Comparison of ENCODE assay signal across 10 cellular contexts in the genomic region with DNA sequence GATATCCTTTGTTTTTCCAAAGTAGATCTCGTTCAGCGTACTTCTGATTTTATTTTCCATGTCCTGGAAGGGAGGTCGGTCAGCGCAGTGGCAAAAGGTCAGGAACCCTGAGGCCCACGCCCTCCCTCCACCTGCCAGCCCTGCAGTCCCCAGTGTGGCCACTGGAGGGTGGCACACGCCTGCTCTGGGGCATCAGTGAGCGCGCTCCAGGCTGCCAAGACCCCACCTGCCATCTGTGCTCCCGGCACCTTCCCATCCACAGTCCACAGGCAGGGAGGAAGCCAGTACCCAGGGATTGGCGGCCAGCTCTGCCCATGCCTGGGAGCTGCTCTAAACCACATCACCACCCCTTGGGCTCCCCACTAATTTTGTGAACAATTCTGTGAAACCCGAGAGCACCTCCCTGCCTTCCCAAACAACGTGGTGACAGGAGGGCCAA. TPM values are rescaled to one million over a fixed set of nuclear protein-coding genes. Genes with fewer than 3 reads are reported as not detected.
DNase-seq lines count a peak whose midpoint lies in the region; ATAC-seq, FAIRE-seq and TF ChIP-seq lines count a peak whose summit lies in the region.
"Had no signal": no experiment of that assay in that cellular context is flagged by ENCODE, and none has a peak within 500 bp of the region (broad histone marks: within the 10 kb centered on the region; RNA-seq: fewer than 3 reads in every experiment).

No MANE protein-coding gene starts in this region.

- H3K27me3 Mint-ChIP-seq in naive thymus-derived CD4-positive, alpha-beta T cell, result no peaks in the 10 kb centered on the region

- peak overlapping the region in 5 of 9 donors; percentile 8 to 71 (median 36) for H3K27ac Mint-ChIP-seq in naive thymus-derived CD4-positive, alpha-beta T cell

- TF ChIP-seq CTCF in endothelial cell of umbilical vein (IDR thresholded peaks at IDR 0.05; ENCODE audit: extremely low read depth in 1 of 2, insufficient read depth in 1 of 2, low read depth in 1 of 2, low read length in 2 of 2), result peak; percentile 83 to 91

- peak; percentile 51 for DNase-seq in NCI-H510A (lab: John Stamatoyannopoulos, UW)
- no peak for DNase-seq in NCI-H510A treated with DMSO at 0.1 percent for 48 hours (lab: John Stamatoyannopoulos, UW)
- peak; percentile 85 for DNase-seq in NCI-H2196 (lab: John Stamatoyannopoulos, UW; ENCODE audit: unreplicated experiment)
- peak; percentile 78 for DNase-seq in activated CD8-positive, alpha-beta memory T cell treated with anti-CD3 and anti-CD28 coated beads for 24 hours
- DNase-seq in endothelial cell of umbilical vein (ENCODE audit: low read depth, low spot score), result peak; percentile 43
- DNase-seq in naive thymus-derived CD4-positive, alpha-beta T cell, result peak in 7 of 9 donors; percentile 19 to 58 (median 40)
- DNase-seq in urothelium cell line (ENCODE audit: low spot score), result peak; percentile 63

- H3K36me3 Mint-ChIP-seq in naive thymus-derived CD4-positive, alpha-beta T cell, result peaks cover 0 to 33% (median 9%) of the 10 kb centered on the region in 5 donors

- H3K4me1 Mint-ChIP-seq in naive thymus-derived CD4-positive, alpha-beta T cell, result peaks cover 0 to 12% (median 8%) of the 10 kb centered on the region in 7 donors

- no peak overlapping the region for H3K4me3 ChIP-seq in endothelial cell of umbilical vein (replicated peaks in 1 of 3; ENCODE audit: insufficient read depth in 1 of 3, low read depth in 1 of 3, low read length in 3 of 3)
- no peak overlapping the region for H3K4me3 ChIP-seq in naive thymus-derived CD4-positive, alpha-beta T cell (ENCODE audit: low read length)

- peak; percentile 61 for FAIRE-seq in endothelial cell of umbilical vein (lab: Jason Lieb, UNC)
- no peak for FAIRE-seq in urothelium cell line (lab: Jason Lieb, UNC)
- FAIRE-seq: colon, G401.6 had no signal

- intact Hi-C loops in endothelial cell of umbilical vein (cut with micrococcal nuclease), result loop anchor here (1.0 to 5.0 kb wide), 4 partner anchors 92 to 309 kb away; a partner anchor contains a TSS
- intact Hi-C loops in naive thymus-derived CD4-positive, alpha-beta T cell (cut with micrococcal nuclease), result loop anchor here in 1 of 2 donors (1.0 kb wide), 2 partner anchors 238 to 309 kb away; no protein-coding TSS in a partner anchor

- H3K36me3 ChIP-seq in endothelial cell of umbilical vein (ENCODE audit: control insufficient read depth in 2 of 2, extremely low read depth in 1 of 2, insufficient read depth in 2 of 2, low read length in 2 of 2), result peaks cover 3 to 47% of the 10 kb centered on the region in 2 experiments
- peaks cover 11 to 81% (median 13%) of the 10 kb centered on the region in 3 experiments for H3K36me3 ChIP-seq in naive thymus-derived CD4-positive, alpha-beta T cell (ENCODE audit: control insufficient read depth in 2 of 3, insufficient read depth in 3 of 3, low read length in 3 of 3)

- H3K27me3 ChIP-seq in endothelial cell of umbilical vein (ENCODE audit: control insufficient read depth in 2 of 2, insufficient read depth in 2 of 2, low read length in 2 of 2), result no peaks in the 10 kb centered on the region
- H3K27me3 ChIP-seq in naive thymus-derived CD4-positive, alpha-beta T cell (ENCODE audit: control insufficient read depth in 2 of 2, insufficient read depth in 2 of 2, low read length in 2 of 2), result no peaks in the 10 kb centered on the region

- H3K9ac ChIP-seq in endothelial cell of umbilical vein (replicated peaks; ENCODE audit: extremely low read depth, insufficient read depth, low read length), result no peak overlapping the region

- no peak overlapping the region for H3K27ac ChIP-seq in endothelial cell of umbilical vein (ENCODE audit: insufficient read depth, low read depth, low read length)
- H3K27ac ChIP-seq in naive thymus-derived CD4-positive, alpha-beta T cell (ENCODE audit: low read depth, low read length), result no peak overlapping the region

- peak; percentile 65 for ATAC-seq in naive thymus-derived CD4-positive, alpha-beta T cell
- ATAC-seq in GM21529 (IDR thresholded peaks at IDR 0.05; ENCODE audit: unreplicated experiment), result no peak

- dilution Hi-C loops in endothelial cell of umbilical vein (cut with MboI; ENCODE audit: extremely low pct_ligation_motif_present, low sequenced_read_pairs), result no loop called here

- peak overlapping the region in 1 of 10 donors; percentile 14 for H3K4me3 Mint-ChIP-seq in naive thymus-derived CD4-positive, alpha-beta T cell

- H3K9me3 Mint-ChIP-seq in naive thymus-derived CD4-positive, alpha-beta T cell, result peaks cover 0 to 3% (median 0%) of the 10 kb centered on the region in 11 donors

- no peaks in the 10 kb centered on the region for H3K4me1 ChIP-seq in endothelial cell of umbilical vein (ENCODE audit: control insufficient read depth, extremely low read depth, insufficient read depth, low read length)
- H3K4me1 ChIP-seq in naive thymus-derived CD4-positive, alpha-beta T cell (ENCODE audit: control insufficient read depth in 2 of 2, insufficient read depth in 2 of 2, low read length in 2 of 2), result no peaks in the 10 kb centered on the region

- H3K9me1 ChIP-seq in endothelial cell of umbilical vein (replicated peaks; ENCODE audit: control insufficient read depth, extremely low read depth, insufficient read depth, low read length), result no peaks in the 10 kb centered on the region

- no peaks in the 10 kb centered on the region for H4K20me1 ChIP-seq in endothelial cell of umbilical vein (replicated peaks; ENCODE audit: control insufficient read depth, extremely low read depth, insufficient read depth, low read length)

- POLR2A ChIA-PET in endothelial cell of umbilical vein (lab: Charles Lee), result no interaction called here
- POLR2A ChIA-PET in naive thymus-derived CD4-positive, alpha-beta T cell (lab: Charles Lee), result no interaction called here

- no peaks in the 10 kb centered on the region for H3K79me2 ChIP-seq in endothelial cell of umbilical vein (ENCODE audit: control insufficient read depth, insufficient read depth, low read length)

- H2AFZ ChIP-seq in endothelial cell of umbilical vein (ENCODE audit: low read depth, low read length), result no peak overlapping the region

- no peaks in the 10 kb centered on the region for H3K9me3 ChIP-seq in endothelial cell of umbilical vein (replicated peaks; ENCODE audit: control insufficient read depth, insufficient read depth, low read length)
- no peaks in the 10 kb centered on the region for H3K9me3 ChIP-seq in naive thymus-derived CD4-positive, alpha-beta T cell (ENCODE audit: control insufficient read depth in 2 of 3, low read length in 3 of 3)

- BruUV-seq in endothelial cell of umbilical vein (replicated peaks; lab: Mats Ljungman, UMichigan), result no TSS peak

- H3K4me2 ChIP-seq in endothelial cell of umbilical vein (ENCODE audit: insufficient read depth, low read length), result no peak overlapping the region

- CTCF ChIA-PET in endothelial cell of umbilical vein (lab: Charles Lee), result interaction anchor here (0.7 to 10.6 kb wide), 9 partner anchors 17 to 318 kb away, joined by 3 to 99 read pairs (median 4); no protein-coding TSS in a partner anchor
- CTCF ChIA-PET in naive thymus-derived CD4-positive, alpha-beta T cell (lab: Charles Lee), result interaction anchor here (0.6 to 1.3 kb wide), 4 partner anchors 181 to 237 kb away, joined by 3 to 5 read pairs (median 4); no protein-coding TSS in a partner anchor

- no peak for TF ChIP-seq POLR2A in endothelial cell of umbilical vein (IDR thresholded peaks at IDR 0.05; ENCODE audit: low read depth, low read length)

TF ChIP-seq in endothelial cell of umbilical vein, 7 proteins besides CTCF, POLR2A, EP300 and RAD21:
- no peak for TF ChIP-seq FOS (IDR thresholded peaks at IDR 0.05; ENCODE audit: borderline replicate concordance, insufficient read depth, low read length)
- TF ChIP-seq, protein P1, sequence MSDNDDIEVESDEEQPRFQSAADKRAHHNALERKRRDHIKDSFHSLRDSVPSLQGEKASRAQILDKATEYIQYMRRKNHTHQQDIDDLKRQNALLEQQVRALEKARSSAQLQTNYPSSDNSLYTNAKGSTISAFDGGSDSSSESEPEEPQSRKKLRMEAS (IDR thresholded peaks at IDR 0.05; ENCODE audit: insufficient read depth, insufficient read length), result no peak
- TF ChIP-seq MYC (IDR thresholded peaks at IDR 0.05; ENCODE audit: low read depth, low read length), result no peak

RNA-seq across cellular contexts. Expression of a gene that starts 32.3 kb away (rescaled TPM):
- total RNA-seq in endothelial cell of umbilical vein, result 15.3 and 17.6 TPM in 2 replicates
- 32.6 and 42.1 TPM in 2 replicates for polyA plus RNA-seq in endothelial cell of umbilical vein
- polyA plus RNA-seq in endothelial cell of umbilical vein (2011; cell fraction: cytosol; rRNA removed), result 16.2 and 21.9 TPM in 2 replicates
- 21.5 and 21.8 TPM in 2 replicates for polyA plus RNA-seq in endothelial cell of umbilical vein (2011; cell fraction: nucleus; rRNA removed)
- polyA plus RNA-seq in endothelial cell of umbilical vein (2012), result 9.5 and 11.5 TPM in 2 replicates
- 16.0 and 24.0 TPM in 2 replicates for polyA minus RNA-seq in endothelial cell of umbilical vein
- polyA minus RNA-seq in endothelial cell of umbilical vein (2011; cell fraction: cytosol; rRNA and poly(A)+ RNA removed), result 9.8 TPM
- 9.7 and 11.7 TPM in 2 replicates for polyA minus RNA-seq in endothelial cell of umbilical vein (2011; cell fraction: nucleus; rRNA and poly(A)+ RNA removed)
- total RNA-seq in naive thymus-derived CD4-positive, alpha-beta T cell, result 1 to 10 TPM; 3.8 to 8.4 (median 7.2) TPM
- 1 to 10 TPM; 1.3 to 5.4 TPM for polyA plus RNA-seq in naive thymus-derived CD4-positive, alpha-beta T cell

RNA-seq across cellular contexts. Expression of a gene that starts 32.4 kb away (rescaled TPM):
- total RNA-seq in endothelial cell of umbilical vein, result 45.2 and 48.0 TPM in 2 replicates
- polyA plus RNA-seq in endothelial cell of umbilical vein, result 69.9 and 70.7 TPM in 2 replicates
- polyA plus RNA-seq in endothelial cell of umbilical vein (2011; cell fraction: cytosol; rRNA removed), result 41.8 and 47.3 TPM in 2 replicates
- 17.2 and 23.4 TPM in 2 replicates for polyA plus RNA-seq in endothelial cell of umbilical vein (2011; cell fraction: nucleus; rRNA removed)
- polyA plus RNA-seq in endothelial cell of umbilical vein (2012), result 39.8 and 41.1 TPM in 2 replicates
- 25.8 and 29.4 TPM in 2 replicates for polyA minus RNA-seq in endothelial cell of umbilical vein
- polyA minus RNA-seq in endothelial cell of umbilical vein (2011; cell fraction: cytosol; rRNA and poly(A)+ RNA removed), result 40.7 TPM
- polyA minus RNA-seq in endothelial cell of umbilical vein (2011; cell fraction: nucleus; rRNA and poly(A)+ RNA removed), result 10.5 and 13.2 TPM in 2 replicates
- 10 to 100 TPM; 15.7 to 33.9 (median 25.2) TPM for total RNA-seq in naive thymus-derived CD4-positive, alpha-beta T cell
- polyA plus RNA-seq in naive thymus-derived CD4-positive, alpha-beta T cell, result 100 to 1,000 TPM; 108 to 115 TPM

RNA-seq across cellular contexts. Expression of a gene that starts 55.8 kb away (rescaled TPM):
- 0.49 and 0.85 TPM in 2 replicates for total RNA-seq in endothelial cell of umbilical vein
- polyA plus RNA-seq in endothelial cell of umbilical vein, result 0.50 and 0.51 TPM in 2 replicates
- 0.17 TPM in 2 replicates for polyA plus RNA-seq in endothelial cell of umbilical vein (2011; cell fraction: cytosol; rRNA removed)
- polyA plus RNA-seq in endothelial cell of umbilical vein (2011; cell fraction: nucleus; rRNA removed), result 1.6 and 2.2 TPM in 2 replicates
- polyA plus RNA-seq in endothelial cell of umbilical vein (2012), result 0.09 and 0.15 TPM in 2 replicates
- polyA minus RNA-seq in endothelial cell of umbilical vein, result 0.38 and 0.56 TPM in 2 replicates
- not detected for polyA minus RNA-seq in endothelial cell of umbilical vein (2011; cell fraction: cytosol; rRNA and poly(A)+ RNA removed)
- 1.0 and 1.2 TPM in 2 replicates for polyA minus RNA-seq in endothelial cell of umbilical vein (2011; cell fraction: nucleus; rRNA and poly(A)+ RNA removed)
- total RNA-seq in naive thymus-derived CD4-positive, alpha-beta T cell, result 1 to 10 TPM; 1.0 to 2.8 (median 1.2) TPM
- polyA plus RNA-seq in naive thymus-derived CD4-positive, alpha-beta T cell, result not detected
